ENCODE assay signal across 1 cellular context in the genomic region with DNA sequence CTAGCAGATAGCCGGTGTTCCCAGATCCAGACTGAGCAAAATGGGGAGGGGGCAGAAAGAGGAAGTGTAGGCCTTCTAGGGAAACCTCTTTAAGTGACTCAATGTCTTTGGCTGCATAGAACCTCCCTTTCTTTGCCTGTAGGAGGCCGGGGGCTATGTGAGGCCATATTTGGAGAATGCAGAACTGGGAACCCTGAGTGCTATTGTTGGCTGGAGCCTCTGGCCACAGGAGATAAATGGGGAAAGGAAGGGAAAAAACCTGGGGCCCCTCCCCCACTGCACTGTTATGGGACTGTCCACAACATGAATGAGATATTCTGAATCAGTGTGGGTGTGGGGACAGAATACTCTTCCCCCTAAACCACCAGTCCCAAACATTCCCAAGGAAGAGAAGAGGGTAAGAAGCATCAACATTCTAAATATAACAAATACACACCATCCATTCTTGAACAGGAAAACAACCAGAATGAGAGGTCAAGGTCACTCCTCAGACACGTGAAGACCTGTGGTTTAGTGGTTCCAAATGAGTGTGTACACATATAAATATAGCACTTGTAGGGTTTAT.
TF ChIP-seq lines count a peak whose summit lies in the region.

No MANE protein-coding gene starts in this region.

TF ChIP-seq in GM12878, 131 proteins besides CTCF, POLR2A, EP300 and RAD21 (continued from another document and continues in another):
- peak; percentile 50; the same call in 1 of the 2 replicates for TF ChIP-seq CBFB (IDR thresholded peaks at IDR 0.05; ENCODE audit: low read depth)
- TF ChIP-seq ESRRA (IDR thresholded peaks at IDR 0.05; ENCODE audit: low read length): no peak
- no peak for TF ChIP-seq EGR1 (IDR thresholded peaks at IDR 0.05; ENCODE audit: borderline replicate concordance in 1 of 2, low read depth in 2 of 2, low read length in 2 of 2)
- TF ChIP-seq SIX5 (IDR thresholded peaks at IDR 0.05; ENCODE audit: low read depth, low read length, severe bottlenecking): no peak
- TF ChIP-seq, protein P1, sequence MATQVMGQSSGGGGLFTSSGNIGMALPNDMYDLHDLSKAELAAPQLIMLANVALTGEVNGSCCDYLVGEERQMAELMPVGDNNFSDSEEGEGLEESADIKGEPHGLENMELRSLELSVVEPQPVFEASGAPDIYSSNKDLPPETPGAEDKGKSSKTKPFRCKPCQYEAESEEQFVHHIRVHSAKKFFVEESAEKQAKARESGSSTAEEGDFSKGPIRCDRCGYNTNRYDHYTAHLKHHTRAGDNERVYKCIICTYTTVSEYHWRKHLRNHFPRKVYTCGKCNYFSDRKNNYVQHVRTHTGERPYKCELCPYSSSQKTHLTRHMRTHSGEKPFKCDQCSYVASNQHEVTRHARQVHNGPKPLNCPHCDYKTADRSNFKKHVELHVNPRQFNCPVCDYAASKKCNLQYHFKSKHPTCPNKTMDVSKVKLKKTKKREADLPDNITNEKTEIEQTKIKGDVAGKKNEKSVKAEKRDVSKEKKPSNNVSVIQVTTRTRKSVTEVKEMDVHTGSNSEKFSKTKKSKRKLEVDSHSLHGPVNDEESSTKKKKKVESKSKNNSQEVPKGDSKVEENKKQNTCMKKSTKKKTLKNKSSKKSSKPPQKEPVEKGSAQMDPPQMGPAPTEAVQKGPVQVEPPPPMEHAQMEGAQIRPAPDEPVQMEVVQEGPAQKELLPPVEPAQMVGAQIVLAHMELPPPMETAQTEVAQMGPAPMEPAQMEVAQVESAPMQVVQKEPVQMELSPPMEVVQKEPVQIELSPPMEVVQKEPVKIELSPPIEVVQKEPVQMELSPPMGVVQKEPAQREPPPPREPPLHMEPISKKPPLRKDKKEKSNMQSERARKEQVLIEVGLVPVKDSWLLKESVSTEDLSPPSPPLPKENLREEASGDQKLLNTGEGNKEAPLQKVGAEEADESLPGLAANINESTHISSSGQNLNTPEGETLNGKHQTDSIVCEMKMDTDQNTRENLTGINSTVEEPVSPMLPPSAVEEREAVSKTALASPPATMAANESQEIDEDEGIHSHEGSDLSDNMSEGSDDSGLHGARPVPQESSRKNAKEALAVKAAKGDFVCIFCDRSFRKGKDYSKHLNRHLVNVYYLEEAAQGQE (IDR thresholded peaks at IDR 0.05; ENCODE audit: low read depth, low read length): no peak
- TF ChIP-seq PAX5 (IDR thresholded peaks at IDR 0.05; ENCODE audit: borderline replicate concordance, low read depth, low read length): peak; percentile 56; the same call in 1 of the 2 replicates
- TF ChIP-seq, protein P2, sequence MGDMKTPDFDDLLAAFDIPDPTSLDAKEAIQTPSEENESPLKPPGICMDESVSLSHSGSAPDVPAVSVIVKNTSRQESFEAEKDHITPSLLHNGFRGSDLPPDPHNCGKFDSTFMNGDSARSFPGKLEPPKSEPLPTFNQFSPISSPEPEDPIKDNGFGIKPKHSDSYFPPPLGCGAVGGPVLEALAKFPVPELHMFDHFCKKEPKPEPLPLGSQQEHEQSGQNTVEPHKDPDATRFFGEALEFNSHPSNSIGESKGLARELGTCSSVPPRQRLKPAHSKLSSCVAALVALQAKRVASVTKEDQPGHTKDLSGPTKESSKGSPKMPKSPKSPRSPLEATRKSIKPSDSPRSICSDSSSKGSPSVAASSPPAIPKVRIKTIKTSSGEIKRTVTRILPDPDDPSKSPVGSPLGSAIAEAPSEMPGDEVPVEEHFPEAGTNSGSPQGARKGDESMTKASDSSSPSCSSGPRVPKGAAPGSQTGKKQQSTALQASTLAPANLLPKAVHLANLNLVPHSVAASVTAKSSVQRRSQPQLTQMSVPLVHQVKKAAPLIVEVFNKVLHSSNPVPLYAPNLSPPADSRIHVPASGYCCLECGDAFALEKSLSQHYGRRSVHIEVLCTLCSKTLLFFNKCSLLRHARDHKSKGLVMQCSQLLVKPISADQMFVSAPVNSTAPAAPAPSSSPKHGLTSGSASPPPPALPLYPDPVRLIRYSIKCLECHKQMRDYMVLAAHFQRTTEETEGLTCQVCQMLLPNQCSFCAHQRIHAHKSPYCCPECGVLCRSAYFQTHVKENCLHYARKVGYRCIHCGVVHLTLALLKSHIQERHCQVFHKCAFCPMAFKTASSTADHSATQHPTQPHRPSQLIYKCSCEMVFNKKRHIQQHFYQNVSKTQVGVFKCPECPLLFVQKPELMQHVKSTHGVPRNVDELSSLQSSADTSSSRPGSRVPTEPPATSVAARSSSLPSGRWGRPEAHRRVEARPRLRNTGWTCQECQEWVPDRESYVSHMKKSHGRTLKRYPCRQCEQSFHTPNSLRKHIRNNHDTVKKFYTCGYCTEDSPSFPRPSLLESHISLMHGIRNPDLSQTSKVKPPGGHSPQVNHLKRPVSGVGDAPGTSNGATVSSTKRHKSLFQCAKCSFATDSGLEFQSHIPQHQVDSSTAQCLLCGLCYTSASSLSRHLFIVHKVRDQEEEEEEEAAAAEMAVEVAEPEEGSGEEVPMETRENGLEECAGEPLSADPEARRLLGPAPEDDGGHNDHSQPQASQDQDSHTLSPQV (IDR thresholded peaks at IDR 0.05): no peak
- no peak for TF ChIP-seq ATF7 (IDR thresholded peaks at IDR 0.05; ENCODE audit: low read depth)
- TF ChIP-seq BRCA1 (IDR thresholded peaks at IDR 0.05; ENCODE audit: low read depth, low read length): no peak
- TF ChIP-seq, protein P3, sequence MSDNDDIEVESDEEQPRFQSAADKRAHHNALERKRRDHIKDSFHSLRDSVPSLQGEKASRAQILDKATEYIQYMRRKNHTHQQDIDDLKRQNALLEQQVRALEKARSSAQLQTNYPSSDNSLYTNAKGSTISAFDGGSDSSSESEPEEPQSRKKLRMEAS (IDR thresholded peaks at IDR 0.05; ENCODE audit: low read depth, low read length): no peak
- TF ChIP-seq RFX5 (IDR thresholded peaks at IDR 0.05; ENCODE audit: low read depth, low read length): no peak
- no peak for TF ChIP-seq KAT2A (conservative IDR thresholded peaks at IDR 0.05; ENCODE audit: control insufficient read depth, low read depth, low read length)
- no peak for TF ChIP-seq ZNF207 (IDR thresholded peaks at IDR 0.05; ENCODE audit: borderline replicate concordance)
- no peak for TF ChIP-seq ZNF217 (IDR thresholded peaks at IDR 0.05)
- TF ChIP-seq ZZZ3 (IDR thresholded peaks at IDR 0.05; ENCODE audit: control insufficient read depth, insufficient read length, low read depth): no peak
- TF ChIP-seq SMAD1 (IDR thresholded peaks at IDR 0.05; ENCODE audit: low read depth, partially characterized antibody): no peak
- TF ChIP-seq JUND (IDR thresholded peaks at IDR 0.05; ENCODE audit: low read depth, low read length): no peak
- peak; percentile 60 for TF ChIP-seq BCL11A (IDR thresholded peaks at IDR 0.05; ENCODE audit: low read depth, low read length)
- TF ChIP-seq SREBF1 (IDR thresholded peaks at IDR 0.05; ENCODE audit: low read length): no peak
- no peak for TF ChIP-seq CHD1 (IDR thresholded peaks at IDR 0.05; ENCODE audit: low read depth, low read length)
- TF ChIP-seq, protein P4, sequence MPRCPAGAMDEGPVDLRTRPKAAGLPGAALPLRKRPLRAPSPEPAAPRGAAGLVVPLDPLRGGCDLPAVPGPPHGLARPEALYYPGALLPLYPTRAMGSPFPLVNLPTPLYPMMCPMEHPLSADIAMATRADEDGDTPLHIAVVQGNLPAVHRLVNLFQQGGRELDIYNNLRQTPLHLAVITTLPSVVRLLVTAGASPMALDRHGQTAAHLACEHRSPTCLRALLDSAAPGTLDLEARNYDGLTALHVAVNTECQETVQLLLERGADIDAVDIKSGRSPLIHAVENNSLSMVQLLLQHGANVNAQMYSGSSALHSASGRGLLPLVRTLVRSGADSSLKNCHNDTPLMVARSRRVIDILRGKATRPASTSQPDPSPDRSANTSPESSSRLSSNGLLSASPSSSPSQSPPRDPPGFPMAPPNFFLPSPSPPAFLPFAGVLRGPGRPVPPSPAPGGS (IDR thresholded peaks at IDR 0.05; ENCODE audit: borderline replicate concordance, insufficient read depth, low read depth, low read length, poor library complexity, severe bottlenecking): peak; percentile 98
- TF ChIP-seq FOXK2 (IDR thresholded peaks at IDR 0.05): no peak; the same call in 1 of the 2 replicates
- TF ChIP-seq SUZ12 (IDR thresholded peaks at IDR 0.05; ENCODE audit: unreplicated experiment): no peak
- TF ChIP-seq SRF (IDR thresholded peaks at IDR 0.05; ENCODE audit: low read depth in 2 of 2, low read length in 2 of 2): peak; percentile 21 to 90; a peak in 3 of 4 replicates
- TF ChIP-seq MXI1 (IDR thresholded peaks at IDR 0.05; ENCODE audit: low read depth, low read length): no peak
- TF ChIP-seq, protein P5, sequence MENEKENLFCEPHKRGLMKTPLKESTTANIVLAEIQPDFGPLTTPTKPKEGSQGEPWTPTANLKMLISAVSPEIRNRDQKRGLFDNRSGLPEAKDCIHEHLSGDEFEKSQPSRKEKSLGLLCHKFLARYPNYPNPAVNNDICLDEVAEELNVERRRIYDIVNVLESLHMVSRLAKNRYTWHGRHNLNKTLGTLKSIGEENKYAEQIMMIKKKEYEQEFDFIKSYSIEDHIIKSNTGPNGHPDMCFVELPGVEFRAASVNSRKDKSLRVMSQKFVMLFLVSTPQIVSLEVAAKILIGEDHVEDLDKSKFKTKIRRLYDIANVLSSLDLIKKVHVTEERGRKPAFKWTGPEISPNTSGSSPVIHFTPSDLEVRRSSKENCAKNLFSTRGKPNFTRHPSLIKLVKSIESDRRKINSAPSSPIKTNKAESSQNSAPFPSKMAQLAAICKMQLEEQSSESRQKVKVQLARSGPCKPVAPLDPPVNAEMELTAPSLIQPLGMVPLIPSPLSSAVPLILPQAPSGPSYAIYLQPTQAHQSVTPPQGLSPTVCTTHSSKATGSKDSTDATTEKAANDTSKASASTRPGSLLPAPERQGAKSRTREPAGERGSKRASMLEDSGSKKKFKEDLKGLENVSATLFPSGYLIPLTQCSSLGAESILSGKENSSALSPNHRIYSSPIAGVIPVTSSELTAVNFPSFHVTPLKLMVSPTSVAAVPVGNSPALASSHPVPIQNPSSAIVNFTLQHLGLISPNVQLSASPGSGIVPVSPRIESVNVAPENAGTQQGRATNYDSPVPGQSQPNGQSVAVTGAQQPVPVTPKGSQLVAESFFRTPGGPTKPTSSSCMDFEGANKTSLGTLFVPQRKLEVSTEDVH (IDR thresholded peaks at IDR 0.05; ENCODE audit: low read depth, partially characterized antibody): no peak
- TF ChIP-seq, protein P6, sequence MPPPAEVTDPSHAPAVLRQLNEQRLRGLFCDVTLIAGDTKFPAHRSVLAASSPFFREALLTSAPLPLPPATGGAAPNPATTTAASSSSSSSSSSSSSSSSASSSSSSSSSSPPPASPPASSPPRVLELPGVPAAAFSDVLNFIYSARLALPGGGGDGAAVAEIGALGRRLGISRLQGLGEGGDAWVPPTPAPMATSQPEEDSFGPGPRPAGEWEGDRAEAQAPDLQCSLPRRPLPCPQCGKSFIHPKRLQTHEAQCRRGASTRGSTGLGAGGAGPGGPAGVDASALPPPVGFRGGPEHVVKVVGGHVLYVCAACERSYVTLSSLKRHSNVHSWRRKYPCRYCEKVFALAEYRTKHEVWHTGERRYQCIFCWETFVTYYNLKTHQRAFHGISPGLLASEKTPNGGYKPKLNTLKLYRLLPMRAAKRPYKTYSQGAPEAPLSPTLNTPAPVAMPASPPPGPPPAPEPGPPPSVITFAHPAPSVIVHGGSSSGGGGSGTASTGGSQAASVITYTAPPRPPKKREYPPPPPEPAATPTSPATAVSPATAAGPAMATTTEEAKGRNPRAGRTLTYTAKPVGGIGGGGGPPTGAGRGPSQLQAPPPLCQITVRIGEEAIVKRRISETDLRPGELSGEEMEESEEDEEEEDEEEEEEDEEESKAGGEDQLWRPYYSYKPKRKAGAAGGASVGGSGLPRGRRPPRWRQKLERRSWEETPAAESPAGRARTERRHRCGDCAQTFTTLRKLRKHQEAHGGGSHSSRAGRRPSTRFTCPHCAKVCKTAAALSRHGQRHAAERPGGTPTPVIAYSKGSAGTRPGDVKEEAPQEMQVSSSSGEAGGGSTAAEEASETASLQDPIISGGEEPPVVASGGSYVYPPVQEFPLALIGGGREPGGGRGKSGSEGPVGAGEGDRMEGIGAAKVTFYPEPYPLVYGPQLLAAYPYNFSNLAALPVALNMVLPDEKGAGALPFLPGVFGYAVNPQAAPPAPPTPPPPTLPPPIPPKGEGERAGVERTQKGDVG (CRISPR knock-in tag; IDR thresholded peaks at IDR 0.05): no peak
- TF ChIP-seq NFXL1 (IDR thresholded peaks at IDR 0.05; ENCODE audit: borderline replicate concordance): no peak
- TF ChIP-seq STAT1 (conservative IDR thresholded peaks at IDR 0.05): no peak
- TF ChIP-seq, protein P7, sequence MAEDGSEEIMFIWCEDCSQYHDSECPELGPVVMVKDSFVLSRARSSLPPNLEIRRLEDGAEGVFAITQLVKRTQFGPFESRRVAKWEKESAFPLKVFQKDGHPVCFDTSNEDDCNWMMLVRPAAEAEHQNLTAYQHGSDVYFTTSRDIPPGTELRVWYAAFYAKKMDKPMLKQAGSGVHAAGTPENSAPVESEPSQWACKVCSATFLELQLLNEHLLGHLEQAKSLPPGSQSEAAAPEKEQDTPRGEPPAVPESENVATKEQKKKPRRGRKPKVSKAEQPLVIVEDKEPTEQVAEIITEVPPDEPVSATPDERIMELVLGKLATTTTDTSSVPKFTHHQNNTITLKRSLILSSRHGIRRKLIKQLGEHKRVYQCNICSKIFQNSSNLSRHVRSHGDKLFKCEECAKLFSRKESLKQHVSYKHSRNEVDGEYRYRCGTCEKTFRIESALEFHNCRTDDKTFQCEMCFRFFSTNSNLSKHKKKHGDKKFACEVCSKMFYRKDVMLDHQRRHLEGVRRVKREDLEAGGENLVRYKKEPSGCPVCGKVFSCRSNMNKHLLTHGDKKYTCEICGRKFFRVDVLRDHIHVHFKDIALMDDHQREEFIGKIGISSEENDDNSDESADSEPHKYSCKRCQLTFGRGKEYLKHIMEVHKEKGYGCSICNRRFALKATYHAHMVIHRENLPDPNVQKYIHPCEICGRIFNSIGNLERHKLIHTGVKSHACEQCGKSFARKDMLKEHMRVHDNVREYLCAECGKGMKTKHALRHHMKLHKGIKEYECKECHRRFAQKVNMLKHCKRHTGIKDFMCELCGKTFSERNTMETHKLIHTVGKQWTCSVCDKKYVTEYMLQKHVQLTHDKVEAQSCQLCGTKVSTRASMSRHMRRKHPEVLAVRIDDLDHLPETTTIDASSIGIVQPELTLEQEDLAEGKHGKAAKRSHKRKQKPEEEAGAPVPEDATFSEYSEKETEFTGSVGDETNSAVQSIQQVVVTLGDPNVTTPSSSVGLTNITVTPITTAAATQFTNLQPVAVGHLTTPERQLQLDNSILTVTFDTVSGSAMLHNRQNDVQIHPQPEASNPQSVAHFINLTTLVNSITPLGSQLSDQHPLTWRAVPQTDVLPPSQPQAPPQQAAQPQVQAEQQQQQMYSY (CRISPR knock-in tag; IDR thresholded peaks at IDR 0.05): no peak
- TF ChIP-seq NFYA (IDR thresholded peaks at IDR 0.05; ENCODE audit: borderline replicate concordance, low read depth, low read length): no peak
- TF ChIP-seq CBX3 (IDR thresholded peaks at IDR 0.05; ENCODE audit: borderline replicate concordance, low read depth): no peak
- no peak for TF ChIP-seq GABPA (IDR thresholded peaks at IDR 0.05; ENCODE audit: low read depth)
- TF ChIP-seq BHLHE40 (IDR thresholded peaks at IDR 0.05; ENCODE audit: borderline replicate concordance in 1 of 2, low read depth in 2 of 2, low read length in 1 of 2): peak; percentile 83 to 86; a peak in 3 of 4 replicates
- TF ChIP-seq, protein P8, sequence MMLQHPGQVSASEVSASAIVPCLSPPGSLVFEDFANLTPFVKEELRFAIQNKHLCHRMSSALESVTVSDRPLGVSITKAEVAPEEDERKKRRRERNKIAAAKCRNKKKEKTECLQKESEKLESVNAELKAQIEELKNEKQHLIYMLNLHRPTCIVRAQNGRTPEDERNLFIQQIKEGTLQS (IDR thresholded peaks at IDR 0.05; ENCODE audit: borderline replicate concordance, extremely low read depth, low read depth, low read length): no peak
- no peak for TF ChIP-seq POLR2AphosphoS2 (IDR thresholded peaks at IDR 0.05; ENCODE audit: low read depth, low read length)
- no peak for TF ChIP-seq POLR2AphosphoS5 (IDR thresholded peaks at IDR 0.05; ENCODE audit: low read length)
